Comparison of ENCODE assay signal across 25 cellular contexts in genomic region chr14:54808326-54809161, GRCh38.
"Had no signal": no experiment of that assay in that cellular context is flagged by ENCODE, and none has a peak within 500 bp of the region (broad histone marks: within the 10 kb centered on the region; RNA-seq: fewer than 3 reads in every experiment).

No MANE protein-coding gene starts in this region.

- H3K27ac ChIP-seq: adrenal gland, ascending aorta, cardiac muscle cell, foreskin keratinocyte, heart left ventricle, parathyroid adenoma, right atrium auricular region, spleen, suprapubic skin, tibial artery, upper lobe of right lung had no signal

- H3K36me3 ChIP-seq: adrenal gland, ascending aorta, cardiac muscle cell, heart left ventricle, right atrium auricular region, spleen, suprapubic skin, tibial artery, upper lobe of right lung had no signal

- H3K9me3 ChIP-seq: adrenal gland, ascending aorta, heart left ventricle, right atrium auricular region, spleen, suprapubic skin, tibial artery, upper lobe of right lung had no signal

- H3K27me3 ChIP-seq: adrenal gland, ascending aorta, cardiac muscle cell, right atrium auricular region, tibial artery, upper lobe of right lung had no signal

- H3K36me3 Mint-ChIP-seq: activated naive CD8-positive, alpha-beta T cell treated with anti-CD3 and anti-CD28 coated beads for 36 hours; brain; mesothelial cell of epicardium; naive B cell had no signal

- H3K4me1 ChIP-seq: adrenal gland had no signal

- H3K79me2 ChIP-seq: parathyroid adenoma had no signal

- DNase-seq: activated CD4-positive, alpha-beta T cell treated with anti-CD3 and anti-CD28 coated beads for 36 hours; activated CD4-positive, CD25-positive, alpha-beta regulatory T cell; activated CD8-positive, alpha-beta T cell treated with anti-CD3 and anti-CD28 coated beads, Interleukin-2, amount 10 ng/mL, durations not matched to agents 7 days and 5 days; activated effector memory CD4-positive, alpha-beta T cell treated with anti-CD3 and anti-CD28 coated beads, Interleukin-2, amount 50 U/mL, for 16 hours; activated naive CD4-positive, alpha-beta T cell treated with anti-CD3 and anti-CD28 coated beads for 36 hours; activated naive CD8-positive, alpha-beta T cell treated with anti-CD3 and anti-CD28 coated beads for 36 hours; cortex of kidney; foreskin keratinocyte; heart left ventricle; naive B cell; nephron progenitor cell; nucleus accumbens; spleen; stimulated activated naive CD4-positive, alpha-beta T cell; tibial artery; upper lobe of right lung had no signal

- H3K9me3 Mint-ChIP-seq: activated naive CD4-positive, alpha-beta T cell treated with anti-CD3 and anti-CD28 coated beads for 36 hours; activated naive CD8-positive, alpha-beta T cell treated with anti-CD3 and anti-CD28 coated beads for 36 hours; brain; mesothelial cell of epicardium; naive B cell; nephron progenitor cell had no signal

- ATAC-seq: activated CD4-positive, alpha-beta T cell treated with anti-CD3 and anti-CD28 coated beads for 36 hours; activated CD8-positive, alpha-beta T cell treated with anti-CD3 and anti-CD28 coated beads, Interleukin-2, amount 10 ng/mL, durations not matched to agents 7 days and 5 days; foreskin keratinocyte; heart left ventricle; upper lobe of right lung had no signal

- H3K4me3 Mint-ChIP-seq: activated CD4-positive, alpha-beta T cell treated with anti-CD3 and anti-CD28 coated beads for 36 hours; activated CD8-positive, alpha-beta T cell treated with anti-CD3 and anti-CD28 coated beads, Interleukin-2, amount 10 ng/mL, durations not matched to agents 7 days and 5 days; activated naive CD4-positive, alpha-beta T cell treated with anti-CD3 and anti-CD28 coated beads for 36 hours; activated naive CD8-positive, alpha-beta T cell treated with anti-CD3 and anti-CD28 coated beads for 36 hours; brain; mesothelial cell of epicardium; naive B cell; nephron progenitor cell had no signal

- H2AFZ ChIP-seq: parathyroid adenoma had no signal

- H3K9ac ChIP-seq: parathyroid adenoma had no signal

- H3K27ac Mint-ChIP-seq: activated CD4-positive, alpha-beta T cell treated with anti-CD3 and anti-CD28 coated beads for 36 hours; activated CD8-positive, alpha-beta T cell treated with anti-CD3 and anti-CD28 coated beads, Interleukin-2, amount 10 ng/mL, durations not matched to agents 7 days and 5 days; activated naive CD4-positive, alpha-beta T cell treated with anti-CD3 and anti-CD28 coated beads for 36 hours; activated naive CD8-positive, alpha-beta T cell treated with anti-CD3 and anti-CD28 coated beads for 36 hours; mesothelial cell of epicardium; naive B cell; nephron progenitor cell had no signal

- FAIRE-seq: endothelial cell of umbilical vein had no signal

- H3K4me3 ChIP-seq: adrenal gland, ascending aorta, cardiac muscle cell, heart left ventricle, right atrium auricular region, spleen, suprapubic skin, tibial artery, upper lobe of right lung had no signal
